1 cellular context compared by ENCODE assay signal in the genomic region with DNA sequence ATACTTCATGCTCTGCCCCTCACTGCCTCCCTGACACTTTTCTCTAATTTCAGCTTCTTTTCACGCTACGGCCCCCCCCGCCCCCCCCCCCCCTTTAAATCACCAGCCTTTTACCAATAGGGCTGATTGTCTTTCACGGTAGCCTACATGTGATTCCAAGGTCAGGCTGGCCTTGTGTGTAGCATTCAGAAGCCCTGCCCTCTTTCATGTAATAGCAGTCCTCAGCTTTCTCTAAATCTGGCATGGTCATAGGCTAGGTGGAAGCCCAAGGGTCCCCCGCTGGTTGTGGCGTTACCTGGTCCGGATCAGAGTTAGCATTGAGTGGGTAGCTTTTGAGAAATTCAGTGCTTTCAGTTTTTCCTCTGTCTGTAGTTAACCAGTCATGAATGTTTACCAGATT.
TF ChIP-seq lines count a peak whose summit lies in the region.

No MANE protein-coding gene starts in this region.

TF ChIP-seq in GM23338, 12 proteins besides CTCF, POLR2A, EP300 and RAD21 (continued from another document):
- TF ChIP-seq, protein P1, sequence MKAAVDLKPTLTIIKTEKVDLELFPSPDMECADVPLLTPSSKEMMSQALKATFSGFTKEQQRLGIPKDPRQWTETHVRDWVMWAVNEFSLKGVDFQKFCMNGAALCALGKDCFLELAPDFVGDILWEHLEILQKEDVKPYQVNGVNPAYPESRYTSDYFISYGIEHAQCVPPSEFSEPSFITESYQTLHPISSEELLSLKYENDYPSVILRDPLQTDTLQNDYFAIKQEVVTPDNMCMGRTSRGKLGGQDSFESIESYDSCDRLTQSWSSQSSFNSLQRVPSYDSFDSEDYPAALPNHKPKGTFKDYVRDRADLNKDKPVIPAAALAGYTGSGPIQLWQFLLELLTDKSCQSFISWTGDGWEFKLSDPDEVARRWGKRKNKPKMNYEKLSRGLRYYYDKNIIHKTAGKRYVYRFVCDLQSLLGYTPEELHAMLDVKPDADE (IDR thresholded peaks at IDR 0.05): no peak
- no peak for TF ChIP-seq NANOG (IDR thresholded peaks at IDR 0.05; ENCODE audit: borderline replicate concordance)
- TF ChIP-seq POLR2AphosphoS5 (IDR thresholded peaks at IDR 0.05; ENCODE audit: low read depth): no peak
- TF ChIP-seq EZH2phosphoT487 (IDR thresholded peaks at IDR 0.05; ENCODE audit: unreplicated experiment): no peak
- TF ChIP-seq ZNF114 (CRISPR knock-in tag; IDR thresholded peaks at IDR 0.05): no peak
- TF ChIP-seq JUNB (IDR thresholded peaks at IDR 0.05; ENCODE audit: unreplicated experiment): no peak
- TF ChIP-seq, protein P2, sequence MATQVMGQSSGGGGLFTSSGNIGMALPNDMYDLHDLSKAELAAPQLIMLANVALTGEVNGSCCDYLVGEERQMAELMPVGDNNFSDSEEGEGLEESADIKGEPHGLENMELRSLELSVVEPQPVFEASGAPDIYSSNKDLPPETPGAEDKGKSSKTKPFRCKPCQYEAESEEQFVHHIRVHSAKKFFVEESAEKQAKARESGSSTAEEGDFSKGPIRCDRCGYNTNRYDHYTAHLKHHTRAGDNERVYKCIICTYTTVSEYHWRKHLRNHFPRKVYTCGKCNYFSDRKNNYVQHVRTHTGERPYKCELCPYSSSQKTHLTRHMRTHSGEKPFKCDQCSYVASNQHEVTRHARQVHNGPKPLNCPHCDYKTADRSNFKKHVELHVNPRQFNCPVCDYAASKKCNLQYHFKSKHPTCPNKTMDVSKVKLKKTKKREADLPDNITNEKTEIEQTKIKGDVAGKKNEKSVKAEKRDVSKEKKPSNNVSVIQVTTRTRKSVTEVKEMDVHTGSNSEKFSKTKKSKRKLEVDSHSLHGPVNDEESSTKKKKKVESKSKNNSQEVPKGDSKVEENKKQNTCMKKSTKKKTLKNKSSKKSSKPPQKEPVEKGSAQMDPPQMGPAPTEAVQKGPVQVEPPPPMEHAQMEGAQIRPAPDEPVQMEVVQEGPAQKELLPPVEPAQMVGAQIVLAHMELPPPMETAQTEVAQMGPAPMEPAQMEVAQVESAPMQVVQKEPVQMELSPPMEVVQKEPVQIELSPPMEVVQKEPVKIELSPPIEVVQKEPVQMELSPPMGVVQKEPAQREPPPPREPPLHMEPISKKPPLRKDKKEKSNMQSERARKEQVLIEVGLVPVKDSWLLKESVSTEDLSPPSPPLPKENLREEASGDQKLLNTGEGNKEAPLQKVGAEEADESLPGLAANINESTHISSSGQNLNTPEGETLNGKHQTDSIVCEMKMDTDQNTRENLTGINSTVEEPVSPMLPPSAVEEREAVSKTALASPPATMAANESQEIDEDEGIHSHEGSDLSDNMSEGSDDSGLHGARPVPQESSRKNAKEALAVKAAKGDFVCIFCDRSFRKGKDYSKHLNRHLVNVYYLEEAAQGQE (IDR thresholded peaks at IDR 0.05; ENCODE audit: unreplicated experiment): no peak
- TF ChIP-seq EZH2 (IDR thresholded peaks at IDR 0.05; ENCODE audit: low read depth, unreplicated experiment): no peak
- no peak for TF ChIP-seq CREB1 (CRISPR knock-in tag; IDR thresholded peaks at IDR 0.05; ENCODE audit: low read depth)
